Comparison of ENCODE assay signal across 8 cellular contexts in genomic region chr4:677431-678293, GRCh38. TPM values are rescaled to one million over a fixed set of nuclear protein-coding genes. Genes with fewer than 3 reads are reported as not detected.
DNase-seq lines count a peak whose midpoint lies in the region; ATAC-seq, FAIRE-seq and TF ChIP-seq lines count a peak whose summit lies in the region.

No MANE protein-coding gene starts in this region.

- H3K36me3 Mint-ChIP-seq in activated T-helper 17 cell treated with anti-CD3 and anti-CD28 coated beads, Interleukin-2, amount 50 U/mL, for 72 hours (ENCODE audit: low read depth) = peaks cover 17% of the 10 kb centered on the region
- peaks cover 3% of the 10 kb centered on the region for H3K36me3 Mint-ChIP-seq in neural crest cell (ENCODE audit: low read depth)

- no peaks in the 10 kb centered on the region for H3K27me3 Mint-ChIP-seq in activated T-helper 17 cell treated with anti-CD3 and anti-CD28 coated beads, Interleukin-2, amount 50 U/mL, for 72 hours
- H3K27me3 Mint-ChIP-seq in neural crest cell (ENCODE audit: low read depth) = no peaks in the 10 kb centered on the region

- no peak for TF ChIP-seq CTCF in neural crest cell (conservative IDR thresholded peaks at IDR 0.05)

- ATAC-seq in HG02798 (IDR thresholded peaks at IDR 0.05; ENCODE audit: poor library complexity, unreplicated experiment) (peak; percentile 14), HG03159 (IDR thresholded peaks at IDR 0.05; ENCODE audit: unreplicated experiment) (no peak)
- ATAC-seq in activated T-helper 17 cell treated with anti-CD3 and anti-CD28 coated beads, Interleukin-2, amount 50 U/mL, for 72 hours (replicated peaks) = peak; percentile 8

- peak overlapping the region; percentile 7 for H3K4me3 Mint-ChIP-seq in activated T-helper 17 cell treated with anti-CD3 and anti-CD28 coated beads, Interleukin-2, amount 50 U/mL, for 72 hours
- peak overlapping the region; percentile 80 for H3K4me3 Mint-ChIP-seq in neural crest cell

- FAIRE-seq in HTR-8/SVneo (lab: Jason Lieb, UNC) = no peak

- DNase-seq in NCI-H187 (lab: John Stamatoyannopoulos, UW) (peak; percentile 39 to 61), NCI-H187 treated with DMSO at 0.1 percent for 48 hours (lab: John Stamatoyannopoulos, UW) (no peak), neural crest cell (ENCODE audit: low read depth, low spot score) (no peak), HTR-8/SVneo (ENCODE audit: insufficient read length, low spot score) (no peak), DMS79 treated with DMSO at 0.1 percent for 48 hours (lab: John Stamatoyannopoulos, UW) (no peak)

- H3K9me3 Mint-ChIP-seq in activated T-helper 17 cell treated with anti-CD3 and anti-CD28 coated beads, Interleukin-2, amount 50 U/mL, for 72 hours = no peaks in the 10 kb centered on the region
- no peaks in the 10 kb centered on the region for H3K9me3 Mint-ChIP-seq in neural crest cell

- H3K27ac Mint-ChIP-seq in activated T-helper 17 cell treated with anti-CD3 and anti-CD28 coated beads, Interleukin-2, amount 50 U/mL, for 72 hours = peak overlapping the region; percentile 46
- no peak overlapping the region for H3K27ac Mint-ChIP-seq in neural crest cell (ENCODE audit: unreplicated experiment)

- peaks cover 4% of the 10 kb centered on the region for H3K4me1 Mint-ChIP-seq in activated T-helper 17 cell treated with anti-CD3 and anti-CD28 coated beads, Interleukin-2, amount 50 U/mL, for 72 hours
- peaks cover 7% of the 10 kb centered on the region for H3K4me1 Mint-ChIP-seq in neural crest cell

RNA-seq across cellular contexts. Expression of gene MYL5, which starts 3.3 kb away (rescaled TPM):
- 10 to 100 TPM; 14.0 to 14.5 TPM for total RNA-seq in activated T-helper 17 cell treated with anti-CD3 and anti-CD28 coated beads, Interleukin-2, amount 50 U/mL, for 72 hours
- 10.6 and 10.8 TPM in 2 replicates for total RNA-seq in neural crest cell

RNA-seq across cellular contexts. Expression of gene ATP5ME, which starts 3.6 kb away (rescaled TPM):
- 100 to 1,000 TPM in 1 of 2 donors, 10 to 100 TPM in 1; 96.5 to 210 TPM for total RNA-seq in activated T-helper 17 cell treated with anti-CD3 and anti-CD28 coated beads, Interleukin-2, amount 50 U/mL, for 72 hours
- total RNA-seq in neural crest cell = 278 and 281 TPM in 2 replicates

RNA-seq across cellular contexts. Expression of gene SLC49A3, which starts 11.3 kb away (rescaled TPM):
- total RNA-seq in activated T-helper 17 cell treated with anti-CD3 and anti-CD28 coated beads, Interleukin-2, amount 50 U/mL, for 72 hours = 1 to 10 TPM in 1 of 2 donors, under 1 TPM in 1; 0.61 to 1.4 TPM
- total RNA-seq in neural crest cell = 0.77 and 0.91 TPM in 2 replicates

RNA-seq across cellular contexts. Expression of gene PCGF3, which starts 28.0 kb away (rescaled TPM):
- 10 to 100 TPM; 34.4 to 35.3 TPM for total RNA-seq in activated T-helper 17 cell treated with anti-CD3 and anti-CD28 coated beads, Interleukin-2, amount 50 U/mL, for 72 hours
- total RNA-seq in neural crest cell = 58.5 and 61.2 TPM in 2 replicates

RNA-seq across cellular contexts. Expression of gene PDE6B, which starts 52.3 kb away (rescaled TPM):
- 10 to 100 TPM in 1 of 2 donors, 1 to 10 TPM in 1; 5.8 to 10.8 TPM for total RNA-seq in activated T-helper 17 cell treated with anti-CD3 and anti-CD28 coated beads, Interleukin-2, amount 50 U/mL, for 72 hours
- total RNA-seq in neural crest cell = 3.4 and 4.1 TPM in 2 replicates

Comparison
In these comparisons a context has a peak if more than half of its experiments do, and no peak if none do; other contexts are left out.
1. DNase-seq: peak in NCI-H187 (2 of 2); none in NCI-H187 treated with DMSO at 0.1 percent for 48 hours (single experiment), neural crest cell (single experiment), HTR-8/SVneo (single experiment) and DMS79 treated with DMSO at 0.1 percent for 48 hours (single experiment).